Comparison of ENCODE assay signal across 2 cellular contexts in the genomic region with DNA sequence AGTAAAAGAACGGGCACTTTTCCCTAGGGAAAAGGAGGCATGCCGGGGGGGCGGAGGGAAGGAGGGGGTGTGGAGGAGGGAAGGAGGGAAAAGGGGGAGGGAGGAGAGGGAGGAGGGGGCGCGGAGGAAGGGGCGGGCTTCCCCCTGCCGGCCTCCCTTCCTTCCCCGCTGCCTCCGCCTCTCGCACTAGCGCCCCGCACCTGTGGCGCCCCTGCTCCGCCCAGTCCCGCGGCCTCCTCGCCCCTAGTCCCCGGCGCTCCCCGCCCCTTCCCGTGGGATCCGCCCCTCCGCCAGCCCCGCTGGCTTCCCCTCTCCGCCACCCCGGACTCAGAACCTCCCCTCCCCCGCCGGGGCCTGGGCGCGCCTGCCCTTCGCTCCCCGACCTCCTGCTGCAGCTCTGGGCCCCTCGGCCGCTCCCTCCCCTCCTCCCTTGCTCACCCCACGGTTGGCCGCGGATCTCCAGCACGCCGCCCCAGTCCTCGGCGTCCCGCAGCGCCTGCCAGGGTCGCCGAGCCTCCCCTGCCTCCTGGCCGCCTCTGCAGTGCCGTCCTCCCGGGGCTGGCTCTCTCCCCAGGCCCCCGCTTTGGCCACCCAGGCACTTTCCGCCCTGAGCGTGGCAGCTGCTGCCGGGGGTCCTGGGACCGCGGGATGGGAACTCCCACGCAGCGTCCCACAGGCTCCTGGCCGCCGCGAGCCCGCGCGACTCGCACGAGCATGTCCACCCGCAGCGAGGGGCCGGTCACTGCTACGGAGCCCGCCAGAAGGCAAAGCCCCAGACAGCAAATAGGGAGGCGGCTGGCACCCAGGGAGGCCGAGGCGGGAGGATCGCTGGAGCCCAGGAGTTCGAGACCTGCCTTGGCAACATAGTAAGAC.
TF ChIP-seq lines count a peak whose summit lies in the region.

No MANE protein-coding gene starts in this region.

TF ChIP-seq in Ishikawa, 13 proteins besides CTCF, POLR2A, EP300 and RAD21:
- TF ChIP-seq CREB1 (IDR thresholded peaks at IDR 0.05; ENCODE audit: low read depth) = no peak
- TF ChIP-seq NFIC (IDR thresholded peaks at IDR 0.05) = no peak; the same call in 1 of the 2 replicates
- TF ChIP-seq EGR1 (IDR thresholded peaks at IDR 0.05) = no peak; the same call in 1 of the 2 replicates
- no peak for TF ChIP-seq CEBPB (IDR thresholded peaks at IDR 0.05)
- no peak for TF ChIP-seq TEAD4 (IDR thresholded peaks at IDR 0.05)
- TF ChIP-seq FOXM1 (IDR thresholded peaks at IDR 0.05; ENCODE audit: borderline replicate concordance, low read depth) = no peak
- TF ChIP-seq, protein P1, sequence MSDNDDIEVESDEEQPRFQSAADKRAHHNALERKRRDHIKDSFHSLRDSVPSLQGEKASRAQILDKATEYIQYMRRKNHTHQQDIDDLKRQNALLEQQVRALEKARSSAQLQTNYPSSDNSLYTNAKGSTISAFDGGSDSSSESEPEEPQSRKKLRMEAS (IDR thresholded peaks at IDR 0.05) = no peak; the same call in 1 of the 2 replicates
- TF ChIP-seq TCF12 (IDR thresholded peaks at IDR 0.05; ENCODE audit: low read depth) = peak; percentile 38; the same call in 1 of the 2 replicates
- no peak for TF ChIP-seq TAF1 (IDR thresholded peaks at IDR 0.05; ENCODE audit: low read depth)
- no peak for TF ChIP-seq USF1 (IDR thresholded peaks at IDR 0.05)
- TF ChIP-seq ZBTB7A (IDR thresholded peaks at IDR 0.05; ENCODE audit: low read depth) = peak; percentile 82
- no peak for TF ChIP-seq YY1 (IDR thresholded peaks at IDR 0.05; ENCODE audit: low read depth)
- TF ChIP-seq REST (IDR thresholded peaks at IDR 0.05; ENCODE audit: low read depth) = no peak
TF ChIP-seq in Ishikawa: peak in this region for 2.

TF ChIP-seq in H1, 55 proteins besides CTCF, POLR2A, EP300 and RAD21:
- no peak for TF ChIP-seq NANOG (IDR thresholded peaks at IDR 0.05; ENCODE audit: insufficient read depth, low read depth, low read length, poor library complexity, severe bottlenecking)
- no peak for TF ChIP-seq JUND (IDR thresholded peaks at IDR 0.05; ENCODE audit: low read length)
- no peak for TF ChIP-seq ZNF274 (IDR thresholded peaks at IDR 0.05; ENCODE audit: borderline replicate concordance, extremely low read depth, low read length)
- TF ChIP-seq YY1 (IDR thresholded peaks at IDR 0.05; ENCODE audit: low read depth, low read length) = no peak
- no peak for TF ChIP-seq CREB1 (IDR thresholded peaks at IDR 0.05)
- TF ChIP-seq MAFK (IDR thresholded peaks at IDR 0.05; ENCODE audit: low read depth, low read length) = no peak
- TF ChIP-seq KDM1A (IDR thresholded peaks at IDR 0.05; ENCODE audit: borderline replicate concordance, low read length) = 0 out of 2 replicates have a peak, but pooled peaks have one; percentile 12
- no peak for TF ChIP-seq ATF3 (IDR thresholded peaks at IDR 0.05; ENCODE audit: insufficient read depth, low read depth, low read length)
- TF ChIP-seq, protein P1 (IDR thresholded peaks at IDR 0.05) = peak; percentile 48; the same call in 1 of the 2 replicates
- TF ChIP-seq KDM4A (IDR thresholded peaks at IDR 0.05; ENCODE audit: low read depth, low read length, severe bottlenecking) = peak; percentile 92
- no peak for TF ChIP-seq POU5F1 (IDR thresholded peaks at IDR 0.05; ENCODE audit: low read depth, low read length)
- 0 out of 2 replicates have a peak, but pooled peaks have one; percentile 12 for TF ChIP-seq SP1 (IDR thresholded peaks at IDR 0.05; ENCODE audit: low read depth, low read length)
- TF ChIP-seq SP4 (IDR thresholded peaks at IDR 0.05; ENCODE audit: low read length) = no peak
- no peak for TF ChIP-seq SUZ12 (IDR thresholded peaks at IDR 0.05; ENCODE audit: low read length)
- no peak for TF ChIP-seq RNF2 (IDR thresholded peaks at IDR 0.05; ENCODE audit: borderline replicate concordance, low read depth, low read length, missing control alignments, poor library complexity, severe bottlenecking)
- TF ChIP-seq CHD2 (IDR thresholded peaks at IDR 0.05; ENCODE audit: low read length) = no peak
- no peak for TF ChIP-seq JUN (IDR thresholded peaks at IDR 0.05; ENCODE audit: low read depth, low read length)
- TF ChIP-seq POLR2AphosphoS5 (IDR thresholded peaks at IDR 0.05; ENCODE audit: low read depth, low read length) = no peak
- TF ChIP-seq NRF1 (IDR thresholded peaks at IDR 0.05; ENCODE audit: low read depth, low read length) = no peak
- no peak for TF ChIP-seq RFX5 (IDR thresholded peaks at IDR 0.05; ENCODE audit: borderline replicate concordance, low read depth, low read length)
- no peak for TF ChIP-seq USF2 (IDR thresholded peaks at IDR 0.05; ENCODE audit: low read length)
- no peak for TF ChIP-seq SRF (IDR thresholded peaks at IDR 0.05; ENCODE audit: low read depth, low read length)
- TF ChIP-seq CEBPB (IDR thresholded peaks at IDR 0.05; ENCODE audit: low read depth, low read length) = no peak
- TF ChIP-seq, protein P2, sequence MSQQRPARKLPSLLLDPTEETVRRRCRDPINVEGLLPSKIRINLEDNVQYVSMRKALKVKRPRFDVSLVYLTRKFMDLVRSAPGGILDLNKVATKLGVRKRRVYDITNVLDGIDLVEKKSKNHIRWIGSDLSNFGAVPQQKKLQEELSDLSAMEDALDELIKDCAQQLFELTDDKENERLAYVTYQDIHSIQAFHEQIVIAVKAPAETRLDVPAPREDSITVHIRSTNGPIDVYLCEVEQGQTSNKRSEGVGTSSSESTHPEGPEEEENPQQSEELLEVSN (IDR thresholded peaks at IDR 0.05) = no peak
- TF ChIP-seq CHD1 (IDR thresholded peaks at IDR 0.05; ENCODE audit: low read depth, low read length) = no peak
- peak; percentile 80 for TF ChIP-seq ASH2L (IDR thresholded peaks at IDR 0.05; ENCODE audit: low read length)
- peak; percentile 57; the same call in 1 of the 2 replicates for TF ChIP-seq RBBP5 (IDR thresholded peaks at IDR 0.05; ENCODE audit: borderline replicate concordance, low read depth, low read length)
- TF ChIP-seq GTF2F1 (IDR thresholded peaks at IDR 0.05; ENCODE audit: borderline replicate concordance, low read depth, low read length) = no peak
- TF ChIP-seq SP2 (IDR thresholded peaks at IDR 0.05; ENCODE audit: low read length) = no peak
- TF ChIP-seq BRCA1 (IDR thresholded peaks at IDR 0.05; ENCODE audit: low read depth, low read length) = no peak
- no peak for TF ChIP-seq TAF7 (optimal IDR thresholded peaks at IDR 0.05; ENCODE audit: borderline replicate concordance, low read depth, low read length)
- no peak for TF ChIP-seq TEAD4 (IDR thresholded peaks at IDR 0.05; ENCODE audit: low read depth, low read length)
- TF ChIP-seq SIX5 (IDR thresholded peaks at IDR 0.05; ENCODE audit: low read depth, low read length) = no peak
- no peak for TF ChIP-seq TCF12 (IDR thresholded peaks at IDR 0.05; ENCODE audit: low read depth, low read length)
- TF ChIP-seq CTBP2 (IDR thresholded peaks at IDR 0.05; ENCODE audit: borderline replicate concordance, insufficient read depth, insufficient read length, low read length) = peak; percentile 36
- no peak for TF ChIP-seq CBX5 (IDR thresholded peaks at IDR 0.05; ENCODE audit: low read depth, low read length)
- TF ChIP-seq EZH2 (IDR thresholded peaks at IDR 0.05; ENCODE audit: low read depth, low read length, severe bottlenecking) = no peak
- TF ChIP-seq CBX8 (IDR thresholded peaks at IDR 0.05; ENCODE audit: borderline replicate concordance, low read depth, low read length) = no peak
- TF ChIP-seq RXRA (IDR thresholded peaks at IDR 0.05; ENCODE audit: insufficient read depth, low read depth, low read length) = no peak
- TF ChIP-seq BACH1 (IDR thresholded peaks at IDR 0.05; ENCODE audit: low read length) = no peak; the same call in none of the 2 replicates
- TF ChIP-seq HDAC2 (IDR thresholded peaks at IDR 0.05; ENCODE audit: borderline replicate concordance in 1 of 2, low read depth in 2 of 2, low read length in 2 of 2) = no peak; a peak in 1 of 4 replicates
- TF ChIP-seq SIN3A (conservative IDR thresholded peaks at IDR 0.05 in 1 of 2, IDR thresholded peaks at IDR 0.05 in 1 of 2; ENCODE audit: low read depth in 1 of 2, low read length in 2 of 2) = peak in 1 of 2 experiments; percentile 41; a peak in 1 of 4 replicates
- TF ChIP-seq TAF1 (IDR thresholded peaks at IDR 0.05; ENCODE audit: low read depth, low read length) = no peak
